Comparison of ENCODE assay signal across 1 cellular context in the genomic region with DNA sequence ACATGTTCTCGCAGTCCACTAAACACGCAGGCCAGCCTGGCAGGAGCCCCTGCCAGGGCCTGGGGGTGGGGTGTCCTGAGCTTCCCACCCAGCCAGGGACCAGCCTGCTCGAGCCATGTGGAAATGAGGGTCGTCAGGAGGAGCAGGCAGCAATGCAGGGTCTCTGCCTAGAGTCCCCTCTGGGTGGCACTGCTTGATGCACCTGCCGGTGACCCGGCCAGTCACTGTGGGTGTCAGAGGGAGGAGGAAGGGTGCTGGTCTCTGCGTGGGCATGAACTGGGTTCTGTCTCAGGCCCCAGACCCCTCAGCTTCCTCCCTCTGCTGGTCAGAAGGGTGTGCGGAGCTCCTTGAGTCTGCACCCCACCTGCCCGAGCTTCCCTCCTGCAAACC.
TF ChIP-seq lines count a peak whose summit lies in the region.

No MANE protein-coding gene starts in this region.

TF ChIP-seq in H1, 55 proteins besides CTCF, POLR2A, EP300 and RAD21:
- no peak for TF ChIP-seq SIN3A (conservative IDR thresholded peaks at IDR 0.05 in 1 of 2, IDR thresholded peaks at IDR 0.05 in 1 of 2; ENCODE audit: low read depth in 1 of 2, low read length in 2 of 2)
- no peak for TF ChIP-seq JUN (IDR thresholded peaks at IDR 0.05; ENCODE audit: low read depth, low read length)
- TF ChIP-seq TCF12 (IDR thresholded peaks at IDR 0.05; ENCODE audit: low read depth, low read length) = no peak
- TF ChIP-seq NRF1 (IDR thresholded peaks at IDR 0.05; ENCODE audit: low read depth, low read length) = no peak
- TF ChIP-seq POU5F1 (IDR thresholded peaks at IDR 0.05; ENCODE audit: low read depth, low read length) = no peak
- TF ChIP-seq NANOG (IDR thresholded peaks at IDR 0.05; ENCODE audit: insufficient read depth, low read depth, low read length, poor library complexity, severe bottlenecking) = no peak
- no peak for TF ChIP-seq RXRA (IDR thresholded peaks at IDR 0.05; ENCODE audit: insufficient read depth, low read depth, low read length)
- no peak for TF ChIP-seq HDAC2 (IDR thresholded peaks at IDR 0.05; ENCODE audit: borderline replicate concordance in 1 of 2, low read depth in 2 of 2, low read length in 2 of 2)
- TF ChIP-seq TAF1 (IDR thresholded peaks at IDR 0.05; ENCODE audit: low read depth, low read length) = no peak
- no peak for TF ChIP-seq BACH1 (IDR thresholded peaks at IDR 0.05; ENCODE audit: low read length)
- no peak for TF ChIP-seq HDAC6 (IDR thresholded peaks at IDR 0.05; ENCODE audit: low read depth, low read length)
- TF ChIP-seq CBX8 (IDR thresholded peaks at IDR 0.05; ENCODE audit: borderline replicate concordance, low read depth, low read length) = no peak
- TF ChIP-seq EZH2 (IDR thresholded peaks at IDR 0.05; ENCODE audit: low read depth, low read length, severe bottlenecking) = no peak
- no peak for TF ChIP-seq CREB1 (IDR thresholded peaks at IDR 0.05)
- no peak for TF ChIP-seq CBX5 (IDR thresholded peaks at IDR 0.05; ENCODE audit: low read depth, low read length)
- TF ChIP-seq SP1 (IDR thresholded peaks at IDR 0.05; ENCODE audit: low read depth, low read length) = no peak
- no peak for TF ChIP-seq KDM5A (IDR thresholded peaks at IDR 0.05; ENCODE audit: low read length)
- TF ChIP-seq SUZ12 (IDR thresholded peaks at IDR 0.05; ENCODE audit: low read length) = no peak
- no peak for TF ChIP-seq POLR2AphosphoS5 (IDR thresholded peaks at IDR 0.05; ENCODE audit: low read depth, low read length)
- no peak for TF ChIP-seq ZNF274 (IDR thresholded peaks at IDR 0.05; ENCODE audit: borderline replicate concordance, extremely low read depth, low read length)
TF ChIP-seq in H1: peak in this region for 0.
